1 cellular context compared by ENCODE assay signal in genomic region chr15:70528270-70528706, GRCh38.
TF ChIP-seq lines count a peak whose summit lies in the region.

No MANE protein-coding gene starts in this region.

TF ChIP-seq in HEK293, 187 proteins besides CTCF, POLR2A, EP300 and RAD21 (continued from another document):
- TF ChIP-seq ZNF518A (tag by site-specific recombination; conservative IDR thresholded peaks at IDR 0.05; ENCODE audit: low read depth) (0 out of 2 replicates have a peak, but pooled peaks have one; percentile 41), ZNF530 (tag by site-specific recombination; IDR thresholded peaks at IDR 0.05; ENCODE audit: low read depth) (no peak), ZNF658 (tag by site-specific recombination; IDR thresholded peaks at IDR 0.05) (no peak), ZBTB8A (tag by site-specific recombination; IDR thresholded peaks at IDR 0.05) (peak; percentile 94), ZNF19 (tag by site-specific recombination; IDR thresholded peaks at IDR 0.05; ENCODE audit: low read depth) (no peak), ZIC2 (tag by site-specific recombination; IDR thresholded peaks at IDR 0.05) (peak; percentile 45), ZNF670 (tag by site-specific recombination; IDR thresholded peaks at IDR 0.05; ENCODE audit: low read depth) (no peak), ZNF561 (tag by site-specific recombination; IDR thresholded peaks at IDR 0.05; ENCODE audit: borderline replicate concordance) (no peak), MZF1 (tag by site-specific recombination; IDR thresholded peaks at IDR 0.05; ENCODE audit: borderline replicate concordance) (no peak), ZNF132 (tag by site-specific recombination; IDR thresholded peaks at IDR 0.05; ENCODE audit: borderline replicate concordance) (no peak), ZNF621 (tag by site-specific recombination; IDR thresholded peaks at IDR 0.05) (no peak), IKZF3 (tag by site-specific recombination; IDR thresholded peaks at IDR 0.05) (no peak), TCF7L2 (IDR thresholded peaks at IDR 0.05; ENCODE audit: borderline replicate concordance, low read depth, low read length) (peak; percentile 97), ZNF623 (tag by site-specific recombination; IDR thresholded peaks at IDR 0.05) (no peak), KLF9 (tag by site-specific recombination; IDR thresholded peaks at IDR 0.05; ENCODE audit: low read depth) (no peak), OSR2 (tag by site-specific recombination; IDR thresholded peaks at IDR 0.05) (peak; percentile 71), ZNF664 (tag by site-specific recombination; IDR thresholded peaks at IDR 0.05) (no peak), PRDM10 (tag by site-specific recombination; IDR thresholded peaks at IDR 0.05) (no peak), ZNF610 (tag by site-specific recombination; IDR thresholded peaks at IDR 0.05; ENCODE audit: borderline replicate concordance) (peak; percentile 69; the same call in 1 of the 2 replicates), EGR2 (tag by site-specific recombination; IDR thresholded peaks at IDR 0.05; ENCODE audit: low read depth) (peak; percentile 85), ZFHX2 (tag by site-specific recombination; conservative IDR thresholded peaks at IDR 0.05) (peak; percentile 94), ZNF18 (tag by site-specific recombination; IDR thresholded peaks at IDR 0.05) (no peak), ZNF747 (tag by site-specific recombination; IDR thresholded peaks at IDR 0.05) (no peak), ZFP37 (tag by site-specific recombination; IDR thresholded peaks at IDR 0.05) (no peak), SP3 (tag by site-specific recombination; IDR thresholded peaks at IDR 0.05) (no peak), ZNF324 (tag by site-specific recombination; IDR thresholded peaks at IDR 0.05) (no peak)
- TF ChIP-seq, protein P1, sequence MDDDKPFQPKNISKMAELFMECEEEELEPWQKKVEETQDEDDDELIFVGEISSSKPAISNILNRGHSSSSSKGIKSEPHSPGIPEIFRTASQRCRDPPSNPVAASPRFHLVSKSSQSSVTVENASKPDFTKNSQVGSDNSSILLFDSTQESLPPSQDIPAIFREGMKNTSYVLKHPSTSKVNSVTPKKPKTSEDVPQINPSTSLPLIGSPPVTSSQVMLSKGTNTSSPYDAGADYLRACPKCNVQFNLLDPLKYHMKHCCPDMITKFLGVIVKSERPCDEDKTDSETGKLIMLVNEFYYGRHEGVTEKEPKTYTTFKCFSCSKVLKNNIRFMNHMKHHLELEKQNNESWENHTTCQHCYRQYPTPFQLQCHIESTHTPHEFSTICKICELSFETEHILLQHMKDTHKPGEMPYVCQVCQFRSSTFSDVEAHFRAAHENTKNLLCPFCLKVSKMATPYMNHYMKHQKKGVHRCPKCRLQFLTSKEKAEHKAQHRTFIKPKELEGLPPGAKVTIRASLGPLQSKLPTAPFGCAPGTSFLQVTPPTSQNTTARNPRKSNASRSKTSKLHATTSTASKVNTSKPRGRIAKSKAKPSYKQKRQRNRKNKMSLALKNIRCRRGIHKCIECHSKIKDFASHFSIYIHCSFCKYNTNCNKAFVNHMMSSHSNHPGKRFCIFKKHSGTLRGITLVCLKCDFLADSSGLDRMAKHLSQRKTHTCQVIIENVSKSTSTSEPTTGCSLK (tag by site-specific recombination; IDR thresholded peaks at IDR 0.05) = no peak
- TF ChIP-seq, protein P2, sequence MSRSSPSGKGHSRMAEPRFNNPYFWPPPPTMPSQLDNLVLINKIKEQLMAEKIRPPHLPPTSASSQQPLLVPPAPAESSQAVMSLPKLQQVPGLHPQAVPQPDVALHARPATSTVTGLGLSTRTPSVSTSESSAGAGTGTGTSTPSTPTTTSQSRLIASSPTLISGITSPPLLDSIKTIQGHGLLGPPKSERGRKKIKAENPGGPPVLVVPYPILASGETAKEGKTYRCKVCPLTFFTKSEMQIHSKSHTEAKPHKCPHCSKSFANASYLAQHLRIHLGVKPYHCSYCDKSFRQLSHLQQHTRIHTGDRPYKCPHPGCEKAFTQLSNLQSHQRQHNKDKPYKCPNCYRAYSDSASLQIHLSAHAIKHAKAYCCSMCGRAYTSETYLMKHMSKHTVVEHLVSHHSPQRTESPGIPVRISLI (tag by site-specific recombination; IDR thresholded peaks at IDR 0.05) = no peak
- TF ChIP-seq, protein P3, sequence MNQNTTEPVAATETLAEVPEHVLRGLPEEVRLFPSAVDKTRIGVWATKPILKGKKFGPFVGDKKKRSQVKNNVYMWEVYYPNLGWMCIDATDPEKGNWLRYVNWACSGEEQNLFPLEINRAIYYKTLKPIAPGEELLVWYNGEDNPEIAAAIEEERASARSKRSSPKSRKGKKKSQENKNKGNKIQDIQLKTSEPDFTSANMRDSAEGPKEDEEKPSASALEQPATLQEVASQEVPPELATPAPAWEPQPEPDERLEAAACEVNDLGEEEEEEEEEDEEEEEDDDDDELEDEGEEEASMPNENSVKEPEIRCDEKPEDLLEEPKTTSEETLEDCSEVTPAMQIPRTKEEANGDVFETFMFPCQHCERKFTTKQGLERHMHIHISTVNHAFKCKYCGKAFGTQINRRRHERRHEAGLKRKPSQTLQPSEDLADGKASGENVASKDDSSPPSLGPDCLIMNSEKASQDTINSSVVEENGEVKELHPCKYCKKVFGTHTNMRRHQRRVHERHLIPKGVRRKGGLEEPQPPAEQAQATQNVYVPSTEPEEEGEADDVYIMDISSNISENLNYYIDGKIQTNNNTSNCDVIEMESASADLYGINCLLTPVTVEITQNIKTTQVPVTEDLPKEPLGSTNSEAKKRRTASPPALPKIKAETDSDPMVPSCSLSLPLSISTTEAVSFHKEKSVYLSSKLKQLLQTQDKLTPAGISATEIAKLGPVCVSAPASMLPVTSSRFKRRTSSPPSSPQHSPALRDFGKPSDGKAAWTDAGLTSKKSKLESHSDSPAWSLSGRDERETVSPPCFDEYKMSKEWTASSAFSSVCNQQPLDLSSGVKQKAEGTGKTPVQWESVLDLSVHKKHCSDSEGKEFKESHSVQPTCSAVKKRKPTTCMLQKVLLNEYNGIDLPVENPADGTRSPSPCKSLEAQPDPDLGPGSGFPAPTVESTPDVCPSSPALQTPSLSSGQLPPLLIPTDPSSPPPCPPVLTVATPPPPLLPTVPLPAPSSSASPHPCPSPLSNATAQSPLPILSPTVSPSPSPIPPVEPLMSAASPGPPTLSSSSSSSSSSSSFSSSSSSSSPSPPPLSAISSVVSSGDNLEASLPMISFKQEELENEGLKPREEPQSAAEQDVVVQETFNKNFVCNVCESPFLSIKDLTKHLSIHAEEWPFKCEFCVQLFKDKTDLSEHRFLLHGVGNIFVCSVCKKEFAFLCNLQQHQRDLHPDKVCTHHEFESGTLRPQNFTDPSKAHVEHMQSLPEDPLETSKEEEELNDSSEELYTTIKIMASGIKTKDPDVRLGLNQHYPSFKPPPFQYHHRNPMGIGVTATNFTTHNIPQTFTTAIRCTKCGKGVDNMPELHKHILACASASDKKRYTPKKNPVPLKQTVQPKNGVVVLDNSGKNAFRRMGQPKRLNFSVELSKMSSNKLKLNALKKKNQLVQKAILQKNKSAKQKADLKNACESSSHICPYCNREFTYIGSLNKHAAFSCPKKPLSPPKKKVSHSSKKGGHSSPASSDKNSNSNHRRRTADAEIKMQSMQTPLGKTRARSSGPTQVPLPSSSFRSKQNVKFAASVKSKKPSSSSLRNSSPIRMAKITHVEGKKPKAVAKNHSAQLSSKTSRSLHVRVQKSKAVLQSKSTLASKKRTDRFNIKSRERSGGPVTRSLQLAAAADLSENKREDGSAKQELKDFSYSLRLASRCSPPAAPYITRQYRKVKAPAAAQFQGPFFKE (tag by site-specific recombination; IDR thresholded peaks at IDR 0.05; ENCODE audit: borderline replicate concordance) = no peak
- TF ChIP-seq, protein P4, sequence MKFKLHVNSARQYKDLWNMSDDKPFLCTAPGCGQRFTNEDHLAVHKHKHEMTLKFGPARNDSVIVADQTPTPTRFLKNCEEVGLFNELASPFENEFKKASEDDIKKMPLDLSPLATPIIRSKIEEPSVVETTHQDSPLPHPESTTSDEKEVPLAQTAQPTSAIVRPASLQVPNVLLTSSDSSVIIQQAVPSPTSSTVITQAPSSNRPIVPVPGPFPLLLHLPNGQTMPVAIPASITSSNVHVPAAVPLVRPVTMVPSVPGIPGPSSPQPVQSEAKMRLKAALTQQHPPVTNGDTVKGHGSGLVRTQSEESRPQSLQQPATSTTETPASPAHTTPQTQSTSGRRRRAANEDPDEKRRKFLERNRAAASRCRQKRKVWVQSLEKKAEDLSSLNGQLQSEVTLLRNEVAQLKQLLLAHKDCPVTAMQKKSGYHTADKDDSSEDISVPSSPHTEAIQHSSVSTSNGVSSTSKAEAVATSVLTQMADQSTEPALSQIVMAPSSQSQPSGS (tag by site-specific recombination; IDR thresholded peaks at IDR 0.05; ENCODE audit: low read depth) = no peak
